14 cellular contexts compared by ENCODE assay signal in genomic region chr2:105712981-105713596, GRCh38. TPM values are rescaled to one million over a fixed set of nuclear protein-coding genes. Genes with fewer than 3 reads are reported as not detected.
DNase-seq lines count a peak whose midpoint lies in the region; ATAC-seq and FAIRE-seq lines count a peak whose summit lies in the region.
"Had no signal": no experiment of that assay in that cellular context is flagged by ENCODE, and none has a peak within 500 bp of the region (broad histone marks: within the 10 kb centered on the region; RNA-seq: fewer than 3 reads in every experiment).

No MANE protein-coding gene starts in this region.

- no peaks in the 10 kb centered on the region for H3K27me3 Mint-ChIP-seq in activated naive CD4-positive, alpha-beta T cell treated with anti-CD3 and anti-CD28 coated beads for 36 hours (ENCODE audit: low read depth)

- H3K36me3 ChIP-seq in small intestine (ENCODE audit: control insufficient read depth in 2 of 2, insufficient read depth in 2 of 2, low read length in 2 of 2), result no peaks in the 10 kb centered on the region
- H3K36me3 ChIP-seq: colonic mucosa had no signal

- H3K36me3 Mint-ChIP-seq in activated naive CD4-positive, alpha-beta T cell treated with anti-CD3 and anti-CD28 coated beads for 36 hours (ENCODE audit: low read depth), result no peaks in the 10 kb centered on the region

- intact Hi-C loops in activated naive CD4-positive, alpha-beta T cell treated with anti-CD3 and anti-CD28 coated beads for 36 hours (cut with micrococcal nuclease), result no loop called here

- H3K9me3 Mint-ChIP-seq in activated naive CD4-positive, alpha-beta T cell treated with anti-CD3 and anti-CD28 coated beads for 36 hours, result no peaks in the 10 kb centered on the region
- H3K9me3 Mint-ChIP-seq: activated B cell treated with CpG ODN at 0.5 μM for 24 hours; activated T-helper 2 cell treated with anti-CD3 and anti-CD28 coated beads, Interferon-gamma antibody, Interleukin-2, Interleukin-4, amounts not matched to agents 10 μg/mL and 5 μg/mL and 100 μg/mL, durations not matched to agents 14 hours and 24 hours and 36 hours had no signal

- H3K4me3 Mint-ChIP-seq in activated naive CD4-positive, alpha-beta T cell treated with anti-CD3 and anti-CD28 coated beads for 36 hours, result no peak overlapping the region
- H3K4me3 Mint-ChIP-seq: activated B cell treated with CpG ODN at 0.5 μM for 24 hours, B cell had no signal

- FAIRE-seq in small intestine (lab: Jason Lieb, UNC), result no peak
- FAIRE-seq: GM12878 had no signal

- peaks cover 0 to 7% of the 10 kb centered on the region in 2 donors for H3K4me1 ChIP-seq in small intestine (ENCODE audit: control insufficient read depth in 2 of 2, insufficient read depth in 1 of 2, low read depth in 1 of 2, low read length in 1 of 2)
- H3K4me1 ChIP-seq: colonic mucosa had no signal

- H3K27me3 ChIP-seq in small intestine (ENCODE audit: control insufficient read depth in 2 of 2, insufficient read depth in 2 of 2, low read length in 2 of 2), result no peaks in the 10 kb centered on the region
- H3K27me3 ChIP-seq: colonic mucosa had no signal

- DNase-seq in activated naive CD4-positive, alpha-beta T cell treated with anti-CD3 and anti-CD28 coated beads for 36 hours, result peak; percentile 13
- DNase-seq in activated naive CD4-positive, alpha-beta T cell (lab: John Stamatoyannopoulos, UW), result no peak
- DNase-seq in NOMO-1 treated with dmso at 0.1 percent for 144 hours (lab: John Stamatoyannopoulos, UW; ENCODE audit: unreplicated experiment), result peak; percentile 45
- DNase-seq in epithelial cell of prostate (ENCODE audit: low read depth, low spot score), result peak; percentile 29
- DNase-seq in small intestine, result peak; percentile 50
- no peak for DNase-seq in amniotic stem cell (lab: John Stamatoyannopoulos, UW)
- no peak for DNase-seq in NCI-H2107 (lab: John Stamatoyannopoulos, UW)
- DNase-seq: activated B cell treated with CpG ODN at 0.5 μM for 24 hours; colonic mucosa; stimulated activated naive CD4-positive, alpha-beta T cell treated with Interleukin-2 at 50 U/mL for 16 hours had no signal

- peaks cover 3% of the 10 kb centered on the region for H3K4me1 Mint-ChIP-seq in activated naive CD4-positive, alpha-beta T cell treated with anti-CD3 and anti-CD28 coated beads for 36 hours (ENCODE audit: low read depth)
- H3K4me1 Mint-ChIP-seq: B cell had no signal

- CTCF ChIA-PET in activated naive CD4-positive, alpha-beta T cell treated with anti-CD3 and anti-CD28 coated beads for 36 hours (lab: Charles Lee), result interaction anchor here (0.6 kb wide), 1 partner anchor 11 kb away, joined by 3 read pairs; no protein-coding TSS in a partner anchor

- H3K9me3 ChIP-seq in small intestine (ENCODE audit: control insufficient read depth, low read depth), result no peaks in the 10 kb centered on the region
- H3K9me3 ChIP-seq: colonic mucosa had no signal

- H3K27ac ChIP-seq in epithelial cell of prostate (peak overlapping the region; percentile 86), small intestine (ENCODE audit: low read depth in 1 of 2, low read length in 1 of 2) (peak overlapping the region in 1 of 2 donors; percentile 26)
- H3K27ac ChIP-seq: colonic mucosa had no signal

- no peak overlapping the region for H3K4me3 ChIP-seq in small intestine (ENCODE audit: low read depth in 1 of 2, low read length in 2 of 2)
- H3K4me3 ChIP-seq: colonic mucosa, GM12878 had no signal

- WGBS in small intestine, 3 donors, result 61 to 78% (median 67%) methylated on average over 6 of the region's 6 CpGs

- H3K27ac Mint-ChIP-seq in activated naive CD4-positive, alpha-beta T cell treated with anti-CD3 and anti-CD28 coated beads for 36 hours, result no peak overlapping the region
- H3K27ac Mint-ChIP-seq: activated B cell treated with CpG ODN at 0.5 μM for 24 hours; activated T-helper 2 cell treated with anti-CD3 and anti-CD28 coated beads, Interferon-gamma antibody, Interleukin-2, Interleukin-4, amounts not matched to agents 10 μg/mL and 5 μg/mL and 100 μg/mL, durations not matched to agents 14 hours and 24 hours and 36 hours; B cell had no signal

- no peak for ATAC-seq in GM21447 (IDR thresholded peaks at IDR 0.05; ENCODE audit: unreplicated experiment)
- ATAC-seq: GM12878 had no signal

RNA-seq across cellular contexts. Expression of gene NCK2, which starts 31.6 kb away (rescaled TPM):
- total RNA-seq in activated naive CD4-positive, alpha-beta T cell treated with anti-CD3 and anti-CD28 coated beads for 36 hours, result 100 to 1,000 TPM; 106 to 113 TPM
- polyA plus RNA-seq in small intestine, result 100 to 1,000 TPM in 2 of 3 donors, 10 to 100 TPM in 1; 59.6 to 124 (median 103) TPM

Comparison
In these comparisons a context has a peak if more than half of its experiments do, and no peak if none do; other contexts are left out.
1. DNase-seq: peak in activated naive CD4-positive, alpha-beta T cell treated with anti-CD3 and anti-CD28 coated beads for 36 hours (single experiment), NOMO-1 treated with dmso at 0.1 percent for 144 hours (single experiment), epithelial cell of prostate (single experiment) and small intestine (single experiment); none in activated naive CD4-positive, alpha-beta T cell (0 of 4), amniotic stem cell (single experiment) and NCI-H2107 (single experiment).